ENCODE assay signal across 25 cellular contexts in the genomic region with DNA sequence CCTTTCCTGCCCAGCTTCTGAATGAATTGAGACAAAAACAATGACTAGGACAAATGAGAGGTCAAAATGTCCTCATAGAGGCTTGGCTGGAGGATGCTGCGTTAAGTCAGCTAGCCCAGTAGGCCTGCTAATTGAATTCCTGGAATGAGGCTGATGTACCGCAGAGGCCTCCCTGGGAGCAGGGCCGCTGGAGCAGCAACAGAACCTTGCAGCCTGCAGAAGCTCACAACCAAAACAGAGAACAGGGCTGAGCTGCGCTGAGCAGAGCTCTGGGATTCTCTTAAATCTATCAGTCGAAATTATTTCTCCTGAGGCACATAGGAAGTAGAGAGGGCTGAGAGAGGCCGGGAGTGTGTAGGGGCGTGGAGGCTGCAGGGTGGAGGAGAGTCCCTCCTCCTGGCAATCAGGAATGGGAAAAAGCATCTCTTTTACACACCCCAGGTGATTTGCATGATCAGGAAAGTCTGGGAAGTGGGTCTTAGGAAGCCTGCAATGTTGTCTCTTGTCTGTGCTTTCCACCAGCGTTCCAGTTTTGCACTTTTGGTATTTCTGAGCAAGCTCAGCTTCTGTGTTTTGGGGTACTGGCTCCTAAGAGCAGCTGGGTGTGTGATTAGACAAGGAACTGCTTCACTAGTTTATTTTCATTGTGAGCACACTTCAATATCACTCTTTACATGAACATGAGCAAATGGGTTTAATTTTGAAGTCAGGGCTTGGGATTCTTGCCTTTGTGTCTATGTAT.
A peak's percentile ranks its signal among the peaks of the same experiment; 100 is the strongest.
DNase-seq lines count a peak whose midpoint lies in the region; ATAC-seq lines count a peak whose summit lies in the region.
"Had no signal": no experiment of that assay in that cellular context is flagged by ENCODE, and none has a peak within 500 bp of the region (broad histone marks: within the 10 kb centered on the region; RNA-seq: fewer than 3 reads in every experiment).

No MANE protein-coding gene starts in this region.

- ATAC-seq in right cardiac atrium (peak in 1 of 2 donors; percentile 13), GM18867 (IDR thresholded peaks at IDR 0.05; ENCODE audit: unreplicated experiment) (no peak)

- H3K27me3 ChIP-seq in H7 (ENCODE audit: control insufficient read depth, insufficient read depth, low read length) = no peaks in the 10 kb centered on the region
- H3K27me3 ChIP-seq in right cardiac atrium (ENCODE audit: control insufficient read depth, insufficient read depth) = no peaks in the 10 kb centered on the region
- H3K27me3 ChIP-seq: BLaER1, breast epithelium, colonic mucosa, ovary, SJSA1, tibial nerve had no signal

- no peaks in the 10 kb centered on the region for H3K9me3 ChIP-seq in right cardiac atrium (ENCODE audit: control insufficient read depth, low read length)
- H3K9me3 ChIP-seq: BLaER1, breast epithelium, colonic mucosa, ovary, SJSA1, tibial nerve had no signal

- H3K4me3 ChIP-seq in H7 (ENCODE audit: insufficient read depth, low read depth, low read length) (no peak overlapping the region), right cardiac atrium (ENCODE audit: low read length) (no peak overlapping the region)
- H3K4me3 ChIP-seq: BLaER1, breast epithelium, colonic mucosa, lung, ovary, SJSA1, smooth muscle cell, tibial nerve had no signal

- H3K4me1 ChIP-seq in right cardiac atrium (ENCODE audit: control insufficient read depth, insufficient read depth, low read length) = peaks cover 8% of the 10 kb centered on the region
- H3K4me1 ChIP-seq: BLaER1, breast epithelium, colonic mucosa, SJSA1, tibial nerve had no signal

- no peaks in the 10 kb centered on the region for H3K36me3 ChIP-seq in H7 (replicated peaks; ENCODE audit: control insufficient read depth, insufficient read depth, low read length)
- H3K36me3 ChIP-seq: BLaER1, breast epithelium, colonic mucosa, ovary, SJSA1, tibial nerve had no signal

- WGBS in right cardiac atrium = 39% methylated on average over 8 of the region's 8 CpGs

- intact Hi-C loops in right cardiac atrium (cut with DNase I) = no loop called here

- H3K27ac ChIP-seq in right cardiac atrium (ENCODE audit: low read length) = peak overlapping the region; percentile 48
- H3K27ac ChIP-seq: BLaER1, breast epithelium, colonic mucosa, ovary, SJSA1, tibial nerve had no signal

- DNase-seq in H7 (peak; percentile 47), SK-N-DZ (ENCODE audit: low spot score) (peak; percentile 85), right cardiac atrium (no peak), retina (peak; percentile 36), NOMO-1 treated with DMSO at 0.1 percent for 48 hours (lab: John Stamatoyannopoulos, UW; ENCODE audit: unreplicated experiment) (no peak)
- DNase-seq in stimulated activated naive CD4-positive, alpha-beta T cell treated with Interleukin-2 at 50 U/mL for 16 hours (lab: John Stamatoyannopoulos, UW) = no peak
- DNase-seq: activated CD4-positive, alpha-beta T cell treated with anti-CD3 and anti-CD28 coated beads, Interleukin-2, amount 50 U/mL, for 1 hour; activated CD4-positive, CD25-positive, alpha-beta regulatory T cell; activated effector memory CD4-positive, alpha-beta T cell treated with anti-CD3 and anti-CD28 coated beads, Interleukin-2, amount 50 U/mL, for 16 hours; activated T-cell treated with anti-CD3 and anti-CD28 coated beads, Interleukin-2, amount 50 U/mL, for 1 hour; anterior cingulate cortex; colonic mucosa; effector CD8-positive, alpha-beta T cell; kidney; NCI-H2107; NCI-H446; NCI-H774 had no signal

Comparison
In these comparisons a context has a peak if more than half of its experiments do, and no peak if none do; other contexts are left out.
1. DNase-seq: peak in H7 (single experiment), SK-N-DZ (single experiment) and retina (single experiment); none in right cardiac atrium (0 of 3), stimulated activated naive CD4-positive, alpha-beta T cell treated with Interleukin-2 at 50 U/mL for 16 hours (single experiment) and NOMO-1 treated with DMSO at 0.1 percent for 48 hours (single experiment).